Comparison of ENCODE assay signal across 1 cellular context in genomic region chr17:38889745-38890409, GRCh38.
TF ChIP-seq lines count a peak whose summit lies in the region.

No MANE protein-coding gene starts in this region.

TF ChIP-seq in HepG2, 621 proteins besides CTCF, POLR2A, EP300 and RAD21:
- TF ChIP-seq GPBP1L1 (CRISPR knock-in tag; IDR thresholded peaks at IDR 0.05) = no peak
- TF ChIP-seq HES4 (CRISPR knock-in tag; IDR thresholded peaks at IDR 0.05; ENCODE audit: borderline replicate concordance) = 0 out of 2 replicates have a peak, but pooled peaks have one; percentile 35
- TF ChIP-seq ZNF768 (CRISPR knock-in tag; IDR thresholded peaks at IDR 0.05) = peak; percentile 20; the same call in 1 of the 2 replicates
- no peak for TF ChIP-seq HNF4G (IDR thresholded peaks at IDR 0.05; ENCODE audit: borderline replicate concordance, low read depth, low read length)
- TF ChIP-seq HNF4G (CRISPR knock-in tag; IDR thresholded peaks at IDR 0.05; ENCODE audit: borderline replicate concordance, low read depth) = no peak
- no peak for TF ChIP-seq SUZ12 (IDR thresholded peaks at IDR 0.05; ENCODE audit: low read depth, low read length)
- peak; percentile 14; the same call in 1 of the 2 replicates for TF ChIP-seq ZNF687 (CRISPR knock-in tag; IDR thresholded peaks at IDR 0.05)
- TF ChIP-seq AGO2 (optimal IDR thresholded peaks at IDR 0.05; ENCODE audit: low read depth, low read length) = peak; percentile 54
TF ChIP-seq in HepG2: peak in this region for 4.
